8 cellular contexts compared by ENCODE assay signal in genomic region chr11:122781378-122782040, GRCh38. TPM values are rescaled to one million over a fixed set of nuclear protein-coding genes. Genes with fewer than 3 reads are reported as not detected.
DNase-seq lines count a peak whose midpoint lies in the region; ATAC-seq and TF ChIP-seq lines count a peak whose summit lies in the region.

No MANE protein-coding gene starts in this region.

- WGBS in trophoblast cell (ENCODE audit: extremely low coverage, insufficient coverage, insufficient read length), result no CpG with 5 or more reads among the region's 12 CpGs
- WGBS in upper lobe of left lung, 2 donors, result 20 to 21% methylated on average over 11 to 12 of the region's 12 CpGs

- no peak overlapping the region for H2AK5ac ChIP-seq in trophoblast cell (ENCODE audit: low read length)

- peak overlapping the region; percentile 64 for H4K91ac ChIP-seq in trophoblast cell (ENCODE audit: low read depth, low read length)

- H3K27me3 ChIP-seq in MG63 (no peaks in the 10 kb centered on the region), trophoblast cell (ENCODE audit: insufficient read depth, low read length) (no peaks in the 10 kb centered on the region), upper lobe of left lung (no peaks in the 10 kb centered on the region)

- H3K4me3 ChIP-seq in MG63 (no peak overlapping the region), trophoblast cell (ENCODE audit: low read depth, low read length) (no peak overlapping the region), upper lobe of left lung (peak overlapping the region in 1 of 4 donors; percentile 5)

- H3K79me2 ChIP-seq in trophoblast cell (ENCODE audit: control insufficient read depth, insufficient read depth, low read length, poor library complexity), result peaks cover 8% of the 10 kb centered on the region

- H3K18ac ChIP-seq in trophoblast cell (ENCODE audit: low read length), result no peak overlapping the region

- no peak overlapping the region for H2BK12ac ChIP-seq in trophoblast cell (ENCODE audit: low read length)

- peaks cover 23% of the 10 kb centered on the region for H3K4me1 Mint-ChIP-seq in activated naive CD4-positive, alpha-beta T cell treated with anti-CD3 and anti-CD28 coated beads for 36 hours (ENCODE audit: low read depth)

- H3K23ac ChIP-seq in trophoblast cell (ENCODE audit: low read length), result no peak overlapping the region

- peaks cover 21% of the 10 kb centered on the region for H3K36me3 Mint-ChIP-seq in activated naive CD4-positive, alpha-beta T cell treated with anti-CD3 and anti-CD28 coated beads for 36 hours (ENCODE audit: low read depth)

- peak; percentile 66 for DNase-seq in Caki2 (ENCODE audit: low read depth)
- peak; percentile 86 for DNase-seq in MG63
- DNase-seq in SK-N-DZ (ENCODE audit: low spot score), result peak; percentile 67
- DNase-seq in activated naive CD4-positive, alpha-beta T cell treated with anti-CD3 and anti-CD28 coated beads for 36 hours, result peak; percentile 87
- DNase-seq in glomerular visceral epithelial cell (ENCODE audit: extremely low spot score), result peak; percentile 84
- DNase-seq in trophoblast cell, result peak; percentile 92 to 97
- peak in 1 of 2 donors; percentile 90 for DNase-seq in upper lobe of left lung

- intact Hi-C loops in activated naive CD4-positive, alpha-beta T cell treated with anti-CD3 and anti-CD28 coated beads for 36 hours (cut with micrococcal nuclease), result loop anchor here (1.0 kb wide), 3 partner anchors 148 to 201 kb away; no protein-coding TSS in a partner anchor

- CTCF ChIA-PET in activated naive CD4-positive, alpha-beta T cell treated with anti-CD3 and anti-CD28 coated beads for 36 hours (lab: Charles Lee), result interaction anchor here (0.6 to 15.5 kb wide), 21 partner anchors 10 to 240 kb away, joined by 3 to 252 read pairs (median 7); partner anchors contain the start of gene UBASH3B

- H3K79me1 ChIP-seq in trophoblast cell (ENCODE audit: low read length), result peaks cover 26% of the 10 kb centered on the region

- H3K36me3 ChIP-seq in MG63, result peaks cover 48% of the 10 kb centered on the region
- peaks cover 16 to 41% of the 10 kb centered on the region in 2 experiments for H3K36me3 ChIP-seq in trophoblast cell (ENCODE audit: control insufficient read depth in 1 of 2, insufficient read depth in 2 of 2, low read length in 2 of 2)
- peaks cover 0 to 14% (median 6%) of the 10 kb centered on the region in 4 donors for H3K36me3 ChIP-seq in upper lobe of left lung

- H3K27me3 Mint-ChIP-seq in activated naive CD4-positive, alpha-beta T cell treated with anti-CD3 and anti-CD28 coated beads for 36 hours (ENCODE audit: low read depth), result no peaks in the 10 kb centered on the region

- TF ChIP-seq POLR2A in upper lobe of left lung (IDR thresholded peaks at IDR 0.05), result no peak

- H2BK120ac ChIP-seq in trophoblast cell (ENCODE audit: insufficient read depth, low read length, poor library complexity), result peak overlapping the region; percentile 44

- H3K9me3 ChIP-seq in MG63 (no peaks in the 10 kb centered on the region), trophoblast cell (ENCODE audit: insufficient read depth, low read depth, low read length) (peaks cover 3% of the 10 kb centered on the region), upper lobe of left lung (no peaks in the 10 kb centered on the region)

- no peak overlapping the region for H3K9ac ChIP-seq in trophoblast cell (ENCODE audit: low read length)

- ATAC-seq in GM21529 (IDR thresholded peaks at IDR 0.05; ENCODE audit: unreplicated experiment), result peak; percentile 65
- ATAC-seq in upper lobe of left lung (ENCODE audit: low FRiP score in 2 of 2), result peak; percentile 91 to 94

- H4K12ac ChIP-seq in trophoblast cell (ENCODE audit: low read depth, low read length), result no peak overlapping the region

- H3K4me2 ChIP-seq in trophoblast cell (ENCODE audit: low read length), result no peak overlapping the region

- no peak overlapping the region for H3K14ac ChIP-seq in trophoblast cell (ENCODE audit: low read length)

- H3K4me1 ChIP-seq in trophoblast cell (ENCODE audit: control insufficient read depth in 1 of 2, insufficient read depth in 2 of 2, low read length in 2 of 2) (peaks cover 29% of the 10 kb centered on the region in 2 experiments), upper lobe of left lung (peaks cover 0 to 22% (median 8%) of the 10 kb centered on the region in 4 donors)

- in situ Hi-C loops in Caki2 (cut with HindIII; ENCODE audit: low pct_unique_long_range_greater_than_20kb, low sequenced_read_pairs), result no loop called here

- H3K9me3 Mint-ChIP-seq in activated naive CD4-positive, alpha-beta T cell treated with anti-CD3 and anti-CD28 coated beads for 36 hours, result no peaks in the 10 kb centered on the region

- TF ChIP-seq CTCF in upper lobe of left lung (IDR thresholded peaks at IDR 0.05), result peak; percentile 92 to 95 (median 92)

- H3K27ac Mint-ChIP-seq in activated naive CD4-positive, alpha-beta T cell treated with anti-CD3 and anti-CD28 coated beads for 36 hours, result no peak overlapping the region

- peak overlapping the region; percentile 13 for H3K27ac ChIP-seq in trophoblast cell (ENCODE audit: low read depth, low read length)
- peak overlapping the region in 2 of 4 donors; percentile 51 to 54 for H3K27ac ChIP-seq in upper lobe of left lung

- TF ChIP-seq EP300 in upper lobe of left lung (IDR thresholded peaks at IDR 0.05), result no peak

- H2AFZ ChIP-seq in trophoblast cell (ENCODE audit: insufficient read depth, low read length, poor library complexity), result no peak overlapping the region

- no peak overlapping the region for H4K8ac ChIP-seq in trophoblast cell (ENCODE audit: low read depth, low read length)

- H3K4ac ChIP-seq in trophoblast cell (ENCODE audit: low read depth, low read length), result no peak overlapping the region

- no peak overlapping the region for H3K4me3 Mint-ChIP-seq in activated naive CD4-positive, alpha-beta T cell treated with anti-CD3 and anti-CD28 coated beads for 36 hours

- no peak overlapping the region for H2BK5ac ChIP-seq in trophoblast cell (ENCODE audit: low read depth, low read length, poor library complexity)

RNA-seq across cellular contexts. Expression of gene CRTAM, which starts 56.8 kb away (rescaled TPM):
- total RNA-seq in Caki2 (2014; rRNA removed; shearing (Covaris generic); ENCODE audit: low replicate concordance), result 1.1 TPM in 1 of 2 replicates, not detected in the other
- total RNA-seq in MG63 (2014; rRNA removed; shearing (Covaris generic); ENCODE audit: low replicate concordance), result not detected in 2 replicates
- polyA plus RNA-seq in SK-N-DZ (2014; cell fraction: cytosol; rRNA removed), result not detected in 2 replicates
- polyA plus RNA-seq in SK-N-DZ (2014; cell fraction: nucleus; rRNA removed), result not detected in 2 replicates
- under 1 TPM; 0.20 to 0.38 TPM for total RNA-seq in activated naive CD4-positive, alpha-beta T cell treated with anti-CD3 and anti-CD28 coated beads for 36 hours
- 0.03 and 0.04 TPM in 2 replicates for polyA plus RNA-seq in trophoblast cell (2013)
- total RNA-seq in upper lobe of left lung, result 1 to 10 TPM in 5 of 6 donors, not detected in 1; 1.1 to 5.4 (median 2.6) TPM
